9 cellular contexts compared by ENCODE assay signal in genomic region chr4:128517739-128518510, GRCh38.
DNase-seq lines count a peak whose midpoint lies in the region; ATAC-seq and TF ChIP-seq lines count a peak whose summit lies in the region.
"Had no signal": no experiment of that assay in that cellular context is flagged by ENCODE, and none has a peak within 500 bp of the region (broad histone marks: within the 10 kb centered on the region; RNA-seq: fewer than 3 reads in every experiment).

No MANE protein-coding gene starts in this region.

- TF ChIP-seq CTCF in AG04449 (IDR thresholded peaks at IDR 0.05; ENCODE audit: insufficient read depth, low read length, missing control alignments) = no peak

- peaks cover 9% of the 10 kb centered on the region for H3K4me1 ChIP-seq in ectodermal cell (ENCODE audit: control insufficient read depth, insufficient read depth, low read length)

- CTCF ChIA-PET in AG04449 (lab: Yijun Ruan, JAX) = interaction anchor here (0.9 to 1.4 kb wide), 5 partner anchors 11 to 230 kb away, joined by 3 to 7 read pairs (median 3); partner anchors contain the start of gene PGRMC2

- POLR2A ChIA-PET in AG04449 (lab: Yijun Ruan, JAX) = interaction anchor here (2.1 to 2.9 kb wide), 2 partner anchors 11 to 35 kb away, joined by 7 to 23 read pairs; no protein-coding TSS in a partner anchor

- DNase-seq in AG04449 (ENCODE audit: low read depth, low spot score) (peak; percentile 87), NOMO-1 treated with dmso at 0.1 percent for 144 hours (lab: John Stamatoyannopoulos, UW; ENCODE audit: unreplicated experiment) (peak; percentile 93), mucosa of gallbladder (ENCODE audit: low spot score) (peak; percentile 59), activated gamma-delta T cell treated with Interleukin-2 at 50 U/mL for 16 hours (no peak), germinal center (ENCODE audit: low spot score) (no peak)

- H3K36me3 ChIP-seq in ectodermal cell (ENCODE audit: control insufficient read depth, insufficient read depth, low read length) = no peaks in the 10 kb centered on the region
- H3K36me3 ChIP-seq: neutrophil had no signal

- H3K27ac ChIP-seq in ectodermal cell (ENCODE audit: insufficient read depth, low read depth, low read length, poor library complexity, severe bottlenecking) = peak overlapping the region; percentile 38
- H3K27ac ChIP-seq: neutrophil had no signal

- ATAC-seq in GM18861 (IDR thresholded peaks at IDR 0.05; ENCODE audit: unreplicated experiment) = peak; percentile 96
- ATAC-seq in HG02973 (IDR thresholded peaks at IDR 0.05; ENCODE audit: unreplicated experiment) = peak; percentile 95

- no peaks in the 10 kb centered on the region for H3K9me3 ChIP-seq in ectodermal cell (ENCODE audit: control insufficient read depth, low read length)
- H3K9me3 ChIP-seq: neutrophil had no signal

- WGBS in ectodermal cell, 2 experiments = 51 to 79% methylated on average over 3 to 4 of the region's 5 CpGs

- no peak overlapping the region for H3K4me3 ChIP-seq in AG04449 (ENCODE audit: low read depth, low read length)
- H3K4me3 ChIP-seq in ectodermal cell (ENCODE audit: insufficient read depth, low read depth, low read length) = no peak overlapping the region

- H3K27me3 ChIP-seq in ectodermal cell (ENCODE audit: control insufficient read depth, insufficient read depth, low read length, poor library complexity, severe bottlenecking) = no peaks in the 10 kb centered on the region
- H3K27me3 ChIP-seq: neutrophil had no signal

Comparison
In these comparisons a context has a peak if more than half of its experiments do, and no peak if none do; other contexts are left out.
1. DNase-seq: peak in AG04449 (single experiment), NOMO-1 treated with dmso at 0.1 percent for 144 hours (single experiment) and mucosa of gallbladder (single experiment); none in activated gamma-delta T cell treated with Interleukin-2 at 50 U/mL for 16 hours (single experiment) and germinal center (single experiment).